ENCODE assay signal across 2 cellular contexts in genomic region chr6:43890197-43891062, GRCh38.
TF ChIP-seq lines count a peak whose summit lies in the region.

No MANE protein-coding gene starts in this region.

TF ChIP-seq in SK-N-SH, 30 proteins besides CTCF, POLR2A, EP300 and RAD21 (continued from another document):
- TF ChIP-seq REST (IDR thresholded peaks at IDR 0.05; ENCODE audit: low read depth, low read length) (no peak), SIN3A (IDR thresholded peaks at IDR 0.05; ENCODE audit: borderline replicate concordance, low read depth, low read length) (no peak), MEF2A (IDR thresholded peaks at IDR 0.05; ENCODE audit: borderline replicate concordance, low read depth) (no peak), NRF1 (IDR thresholded peaks at IDR 0.05; ENCODE audit: low read depth, low read length) (no peak), FOXJ3 (CRISPR knock-in tag; IDR thresholded peaks at IDR 0.05) (no peak), NFIC (IDR thresholded peaks at IDR 0.05; ENCODE audit: borderline replicate concordance) (no peak)

TF ChIP-seq in SK-N-SH treated with all-trans-retinoic acid at 6 μM for 48 hours, 23 proteins besides CTCF, POLR2A, EP300 and RAD21 (continued from another document):
- TF ChIP-seq TOX (CRISPR knock-in tag; IDR thresholded peaks at IDR 0.05; ENCODE audit: borderline replicate concordance) (no peak), ISL1 (CRISPR knock-in tag; IDR thresholded peaks at IDR 0.05) (no peak), ZFP3 (CRISPR knock-in tag; IDR thresholded peaks at IDR 0.05) (no peak), OSR1 (CRISPR knock-in tag; IDR thresholded peaks at IDR 0.05) (no peak), ESRRG (CRISPR knock-in tag; IDR thresholded peaks at IDR 0.05) (no peak), ZC3H10 (CRISPR knock-in tag; IDR thresholded peaks at IDR 0.05) (no peak), CSDC2 (CRISPR knock-in tag; IDR thresholded peaks at IDR 0.05) (no peak), ZFP30 (CRISPR knock-in tag; IDR thresholded peaks at IDR 0.05) (no peak)
